In genomic region chrX:9464435-9465371, GRCh38 we compare ENCODE assay signal across 1 cellular context.
TF ChIP-seq lines count a peak whose summit lies in the region.

Gene TBL1X (plus strand): TSS chrX:9465058. CDS start chrX:9653587, 188,529 bp downstream.

TF ChIP-seq in HepG2, 621 proteins besides CTCF, POLR2A, EP300 and RAD21 (continued from another document and continues in another):
- peak; percentile 39 for TF ChIP-seq ZNF687 (CRISPR knock-in tag; IDR thresholded peaks at IDR 0.05)
- no peak for TF ChIP-seq SOX6 (IDR thresholded peaks at IDR 0.05)
- TF ChIP-seq SOX6 (CRISPR knock-in tag; IDR thresholded peaks at IDR 0.05), result peak; percentile 20; the same call in 1 of the 2 replicates
- TF ChIP-seq AGO2 (optimal IDR thresholded peaks at IDR 0.05; ENCODE audit: low read depth, low read length), result peak; percentile 26
- TF ChIP-seq ZNF562 (CRISPR knock-in tag; IDR thresholded peaks at IDR 0.05; ENCODE audit: borderline replicate concordance), result no peak
- TF ChIP-seq CCAR2 (optimal IDR thresholded peaks at IDR 0.05; ENCODE audit: low read depth, low read length), result no peak
- TF ChIP-seq ZNF24 (IDR thresholded peaks at IDR 0.05), result no peak
- TF ChIP-seq AHDC1 (CRISPR knock-in tag; IDR thresholded peaks at IDR 0.05; ENCODE audit: borderline replicate concordance), result no peak
- TF ChIP-seq ZNF639 (CRISPR knock-in tag; conservative IDR thresholded peaks at IDR 0.05), result no peak
- no peak for TF ChIP-seq TFAP4 (IDR thresholded peaks at IDR 0.05; ENCODE audit: borderline replicate concordance, low read depth)
- TF ChIP-seq HDAC1 (CRISPR knock-in tag; IDR thresholded peaks at IDR 0.05), result peak; percentile 19; the same call in 1 of the 2 replicates
- no peak for TF ChIP-seq FOSL1 (CRISPR knock-in tag; IDR thresholded peaks at IDR 0.05; ENCODE audit: borderline replicate concordance)
- TF ChIP-seq ZNF513 (CRISPR knock-in tag; conservative IDR thresholded peaks at IDR 0.05), result no peak
- TF ChIP-seq ZNF616 (CRISPR knock-in tag; IDR thresholded peaks at IDR 0.05; ENCODE audit: low read depth), result no peak
- TF ChIP-seq ZSCAN20 (CRISPR knock-in tag; IDR thresholded peaks at IDR 0.05; ENCODE audit: borderline replicate concordance), result no peak
- TF ChIP-seq GATAD2A (CRISPR knock-in tag; IDR thresholded peaks at IDR 0.05), result no peak
- 0 out of 2 replicates have a peak, but pooled peaks have one; percentile 22 for TF ChIP-seq TBX2 (CRISPR knock-in tag; IDR thresholded peaks at IDR 0.05; ENCODE audit: borderline replicate concordance)
- TF ChIP-seq THYN1 (CRISPR knock-in tag; IDR thresholded peaks at IDR 0.05; ENCODE audit: borderline replicate concordance, low read depth), result no peak
- no peak for TF ChIP-seq ZBTB3 (CRISPR knock-in tag; IDR thresholded peaks at IDR 0.05; ENCODE audit: borderline replicate concordance, low read depth)
- TF ChIP-seq NR2C2 (CRISPR knock-in tag; IDR thresholded peaks at IDR 0.05; ENCODE audit: borderline replicate concordance), result no peak
- TF ChIP-seq XBP1 (CRISPR knock-in tag; IDR thresholded peaks at IDR 0.05), result no peak
- TF ChIP-seq ZSCAN30 (CRISPR knock-in tag; IDR thresholded peaks at IDR 0.05), result no peak
- no peak for TF ChIP-seq SRY (CRISPR knock-in tag; IDR thresholded peaks at IDR 0.05)
- no peak for TF ChIP-seq ZNF296 (CRISPR knock-in tag; conservative IDR thresholded peaks at IDR 0.05)
- no peak for TF ChIP-seq HOMEZ (CRISPR knock-in tag; IDR thresholded peaks at IDR 0.05; ENCODE audit: low read depth)
- TF ChIP-seq ZSCAN12 (CRISPR knock-in tag; IDR thresholded peaks at IDR 0.05), result no peak
- no peak for TF ChIP-seq TFE3 (CRISPR knock-in tag; IDR thresholded peaks at IDR 0.05)
- no peak for TF ChIP-seq TBX3 (IDR thresholded peaks at IDR 0.05; ENCODE audit: borderline replicate concordance)
- TF ChIP-seq FOXC1 (CRISPR knock-in tag; IDR thresholded peaks at IDR 0.05; ENCODE audit: borderline replicate concordance), result no peak
- no peak for TF ChIP-seq NR1H2 (CRISPR knock-in tag; IDR thresholded peaks at IDR 0.05; ENCODE audit: borderline replicate concordance, low read depth)
- TF ChIP-seq ZNF281 (CRISPR knock-in tag; IDR thresholded peaks at IDR 0.05; ENCODE audit: borderline replicate concordance), result 0 out of 2 replicates have a peak, but pooled peaks have one; percentile 19
- TF ChIP-seq SYNCRIP (IDR thresholded peaks at IDR 0.05; ENCODE audit: insufficient read depth, low read depth, low read length), result no peak
- no peak for TF ChIP-seq MAZ (IDR thresholded peaks at IDR 0.05; ENCODE audit: borderline replicate concordance, low read depth, low read length)
- peak; percentile 34; the same call in 1 of the 2 replicates for TF ChIP-seq MAZ (CRISPR knock-in tag; IDR thresholded peaks at IDR 0.05; ENCODE audit: low read depth)
- no peak for TF ChIP-seq KLF12 (CRISPR knock-in tag; IDR thresholded peaks at IDR 0.05; ENCODE audit: borderline replicate concordance)
- no peak for TF ChIP-seq SIX1 (CRISPR knock-in tag; IDR thresholded peaks at IDR 0.05; ENCODE audit: borderline replicate concordance)
- TF ChIP-seq KAT7 (CRISPR knock-in tag; IDR thresholded peaks at IDR 0.05; ENCODE audit: borderline replicate concordance), result no peak
- TF ChIP-seq SP5 (CRISPR knock-in tag; IDR thresholded peaks at IDR 0.05; ENCODE audit: borderline replicate concordance, low read depth), result peak; percentile 64
- no peak for TF ChIP-seq SOX13 (IDR thresholded peaks at IDR 0.05)
- no peak; a peak in 1 of 4 replicates for TF ChIP-seq SOX13 (CRISPR knock-in tag; conservative IDR thresholded peaks at IDR 0.05 in 1 of 2, IDR thresholded peaks at IDR 0.05 in 1 of 2)
